Comparison of ENCODE assay signal across 1 cellular context in genomic region chr9:90936380-90936779, GRCh38.
TF ChIP-seq lines count a peak whose summit lies in the region.

No MANE protein-coding gene starts in this region.

TF ChIP-seq in IMR-90, 13 proteins besides CTCF, POLR2A, EP300 and RAD21 (continued from another document):
- TF ChIP-seq USF2 (IDR thresholded peaks at IDR 0.05; ENCODE audit: low read depth, low read length) (no peak), BHLHE40 (IDR thresholded peaks at IDR 0.05; ENCODE audit: low read depth, low read length) (no peak), RFX5 (IDR thresholded peaks at IDR 0.05; ENCODE audit: low read depth, low read length) (no peak), CEBPB (IDR thresholded peaks at IDR 0.05; ENCODE audit: low read depth, low read length) (no peak), CHD1 (IDR thresholded peaks at IDR 0.05; ENCODE audit: low read depth, low read length) (no peak), ELK1 (IDR thresholded peaks at IDR 0.05; ENCODE audit: borderline replicate concordance, low read depth, low read length) (no peak)
